Comparison of ENCODE assay signal across 8 cellular contexts in genomic region chr14:77097006-77097688, GRCh38. TPM values are rescaled to one million over a fixed set of nuclear protein-coding genes. Genes with fewer than 3 reads are reported as not detected.
DNase-seq lines count a peak whose midpoint lies in the region; ATAC-seq and TF ChIP-seq lines count a peak whose summit lies in the region.

No MANE protein-coding gene starts in this region.

- H3K9me2 ChIP-seq in GM23248 (ENCODE audit: insufficient read depth), result no peaks in the 10 kb centered on the region

- DNase-seq in BJ (ENCODE audit: low read depth) (no peak), GM23248 (no peak), SK-N-MC (ENCODE audit: low read depth, low spot score) (no peak), fibroblast of lung (ENCODE audit: low read depth in 2 of 2) (peak; percentile 24 to 68), trophoblast cell (peak in 1 of 2 donors; percentile 55), COLO829 (ENCODE audit: low spot score) (no peak), NCI-H1436 treated with DMSO at 0.1 percent for 48 hours (lab: John Stamatoyannopoulos, UW) (no peak)

- peak overlapping the region; percentile 55 for H4K12ac ChIP-seq in trophoblast cell (ENCODE audit: low read depth, low read length)

- H3K79me2 ChIP-seq in GM23248 (ENCODE audit: insufficient read depth) (peaks cover 24% of the 10 kb centered on the region), fibroblast of lung (ENCODE audit: control insufficient read depth, insufficient read depth, low read length) (peaks cover 7% of the 10 kb centered on the region), trophoblast cell (ENCODE audit: control insufficient read depth, insufficient read depth, low read length, poor library complexity) (peaks cover 14% of the 10 kb centered on the region)

- peak overlapping the region; percentile 92 for H3K9ac ChIP-seq in GM23248
- peak overlapping the region; percentile 95 for H3K9ac ChIP-seq in SK-N-MC (ENCODE audit: insufficient read length)
- peak overlapping the region; percentile 93 for H3K9ac ChIP-seq in fibroblast of lung (ENCODE audit: insufficient read depth, low read length)
- H3K9ac ChIP-seq in trophoblast cell (ENCODE audit: low read length), result peak overlapping the region; percentile 73

- H3K14ac ChIP-seq in trophoblast cell (ENCODE audit: low read length), result peak overlapping the region; percentile 79

- H3K4ac ChIP-seq in trophoblast cell (ENCODE audit: low read depth, low read length), result peak overlapping the region; percentile 68

- CTCF ChIA-PET in BJ (lab: Yijun Ruan, JAX), result interaction anchor here (1.0 to 23.1 kb wide), 7 partner anchors 13 to 387 kb away, joined by 3 to 333 read pairs (median 14); no protein-coding TSS in a partner anchor

- 10 to 14% methylated on average over 19 of the region's 19 CpGs for WGBS in GM23248 (ENCODE audit: low coverage in 1 of 2, low lambda C conversion rate in 2 of 2, missing lambda C conversion rate in 2 of 2), 2 experiments
- no CpG with 5 or more reads among the region's 19 CpGs for WGBS in trophoblast cell (ENCODE audit: extremely low coverage, insufficient coverage, insufficient read length)

- in situ Hi-C loops in GM23248 (cut with MboI), result loop anchor here (25.0 kb wide), 1 partner anchor 385 kb away; no protein-coding TSS in a partner anchor

- peaks cover 16% of the 10 kb centered on the region for H3F3A ChIP-seq in GM23248 (ENCODE audit: insufficient read depth)

- POLR2A ChIA-PET in BJ (lab: Charles Lee), result interaction anchor here (0.8 kb wide), 1 partner anchor 17 kb away, joined by 3 read pairs; no protein-coding TSS in a partner anchor

- H4K20me1 ChIP-seq in GM23248 (ENCODE audit: insufficient read depth) (no peaks in the 10 kb centered on the region), fibroblast of lung (ENCODE audit: control insufficient read depth, extremely low read depth, insufficient read depth, low read length) (no peaks in the 10 kb centered on the region)

- peak overlapping the region; percentile 59 for H2AK5ac ChIP-seq in trophoblast cell (ENCODE audit: low read length)

- no peak overlapping the region for H3K23ac ChIP-seq in trophoblast cell (ENCODE audit: low read length)

- H3K4me2 ChIP-seq in GM23248 (ENCODE audit: unreplicated experiment), result peak overlapping the region; percentile 95
- peak overlapping the region; percentile 93 for H3K4me2 ChIP-seq in fibroblast of lung (ENCODE audit: extremely low read depth, insufficient read depth, low read length)
- peak overlapping the region; percentile 59 for H3K4me2 ChIP-seq in trophoblast cell (ENCODE audit: low read length)

- H3K4me3 ChIP-seq in BJ (ENCODE audit: low read depth, low read length) (peak overlapping the region; percentile 71), GM23248 (peak overlapping the region; percentile 83), SK-N-MC (peak overlapping the region; percentile 93), fibroblast of lung (replicated peaks in 1 of 4; ENCODE audit: control extremely low read depth in 1 of 4, insufficient read depth in 1 of 4, low read depth in 3 of 4, low read length in 4 of 4) (peak overlapping the region; percentile 68 to 79 (median 76)), trophoblast cell (ENCODE audit: low read depth, low read length) (peak overlapping the region; percentile 81)

- H3K36me3 ChIP-seq in BJ (ENCODE audit: control insufficient read depth, insufficient read depth, low read length), result no peaks in the 10 kb centered on the region
- no peaks in the 10 kb centered on the region for H3K36me3 ChIP-seq in GM23248 (ENCODE audit: low read depth)
- H3K36me3 ChIP-seq in SK-N-MC (ENCODE audit: insufficient read depth, low read length), result no peaks in the 10 kb centered on the region
- no peaks in the 10 kb centered on the region for H3K36me3 ChIP-seq in fibroblast of lung (ENCODE audit: control insufficient read depth, insufficient read depth, low read length)
- no peaks in the 10 kb centered on the region for H3K36me3 ChIP-seq in trophoblast cell (ENCODE audit: control insufficient read depth in 1 of 2, insufficient read depth in 2 of 2, low read length in 2 of 2)

- peak overlapping the region; percentile 72 for H4K8ac ChIP-seq in trophoblast cell (ENCODE audit: low read depth, low read length)

- peaks cover 18% of the 10 kb centered on the region for H3K4me1 ChIP-seq in GM23248 (ENCODE audit: insufficient read depth)
- H3K4me1 ChIP-seq in fibroblast of lung (ENCODE audit: control insufficient read depth, extremely low read depth, insufficient read depth, low read length), result peaks cover 13% of the 10 kb centered on the region
- H3K4me1 ChIP-seq in trophoblast cell (ENCODE audit: control insufficient read depth in 1 of 2, insufficient read depth in 2 of 2, low read length in 2 of 2), result peaks cover 4 to 9% of the 10 kb centered on the region in 2 experiments

- peak overlapping the region; percentile 85 for H2BK120ac ChIP-seq in trophoblast cell (ENCODE audit: insufficient read depth, low read length, poor library complexity)

- no peak for ATAC-seq in HG03521 (IDR thresholded peaks at IDR 0.05; ENCODE audit: unreplicated experiment)

- no peaks in the 10 kb centered on the region for H3K9me3 ChIP-seq in GM23248 (ENCODE audit: low read depth)
- H3K9me3 ChIP-seq in SK-N-MC (ENCODE audit: low read depth, low read length), result no peaks in the 10 kb centered on the region
- H3K9me3 ChIP-seq in fibroblast of lung (ENCODE audit: control insufficient read depth, insufficient read depth, low read depth, low read length), result no peaks in the 10 kb centered on the region
- no peaks in the 10 kb centered on the region for H3K9me3 ChIP-seq in trophoblast cell (ENCODE audit: insufficient read depth, low read depth, low read length)

- H2AFZ ChIP-seq in GM23248 (peak overlapping the region; percentile 77), fibroblast of lung (ENCODE audit: low read length) (peak overlapping the region; percentile 74), trophoblast cell (ENCODE audit: insufficient read depth, low read length, poor library complexity) (peak overlapping the region; percentile 76)

- H4K91ac ChIP-seq in trophoblast cell (ENCODE audit: low read depth, low read length), result peak overlapping the region; percentile 87

- TF ChIP-seq CTCF in BJ (IDR thresholded peaks at IDR 0.05; ENCODE audit: insufficient read depth, low read depth, low read length) (no peak), fibroblast of lung (conservative IDR thresholded peaks at IDR 0.05 in 1 of 2, IDR thresholded peaks at IDR 0.05 in 1 of 2; ENCODE audit: low read depth in 1 of 2, low read length in 2 of 2) (no peak)

- H3K27me3 ChIP-seq in BJ (ENCODE audit: control insufficient read depth, insufficient read depth, low read length), result no peaks in the 10 kb centered on the region
- H3K27me3 ChIP-seq in GM23248 (replicated peaks; ENCODE audit: insufficient read depth), result no peaks in the 10 kb centered on the region
- H3K27me3 ChIP-seq in fibroblast of lung (ENCODE audit: control insufficient read depth, insufficient read depth, low read length), result no peaks in the 10 kb centered on the region
- no peaks in the 10 kb centered on the region for H3K27me3 ChIP-seq in trophoblast cell (ENCODE audit: insufficient read depth, low read length)

- H3K79me1 ChIP-seq in trophoblast cell (ENCODE audit: low read length), result peaks cover 14% of the 10 kb centered on the region

- H2BK12ac ChIP-seq in trophoblast cell (ENCODE audit: low read length), result peak overlapping the region; percentile 55

- H3K18ac ChIP-seq in trophoblast cell (ENCODE audit: low read length), result peak overlapping the region; percentile 58

- H2BK5ac ChIP-seq in trophoblast cell (ENCODE audit: low read depth, low read length, poor library complexity), result peak overlapping the region; percentile 63

- H3K27ac ChIP-seq in GM23248 (peak overlapping the region; percentile 85), SK-N-MC (peak overlapping the region; percentile 67), fibroblast of lung (ENCODE audit: insufficient read depth, low read length) (peak overlapping the region; percentile 96), trophoblast cell (ENCODE audit: low read depth, low read length) (peak overlapping the region; percentile 80)

RNA-seq across cellular contexts. Expression of gene CIPC, which starts 0.9 kb away (rescaled TPM):
- 14.2 and 15.5 TPM in 2 replicates for polyA plus RNA-seq in BJ (2011; rRNA removed)
- polyA minus RNA-seq in BJ (2011; rRNA and poly(A)+ RNA removed), result 13.6 and 15.9 TPM in 2 replicates
- total RNA-seq in GM23248 (2014; rRNA removed; shearing (Covaris generic)), result 10.8 and 14.4 TPM in 2 replicates
- polyA plus RNA-seq in GM23248 (2016; fragmentation: Nextera tagmentation; extraction: Ambion mirVana), result 5.5 and 5.6 TPM in 2 replicates
- total RNA-seq in fibroblast of lung, result 10.8 and 12.1 TPM in 2 replicates
- polyA plus RNA-seq in fibroblast of lung, result 8.9 and 12.8 TPM in 2 replicates
- 4.8 and 7.4 TPM in 2 replicates for polyA plus RNA-seq in fibroblast of lung (2012)
- 9.5 and 11.5 TPM in 2 replicates for polyA minus RNA-seq in fibroblast of lung (ENCODE audit: low replicate concordance)
- polyA plus RNA-seq in trophoblast cell (2013), result 14.3 and 14.4 TPM in 2 replicates

RNA-seq across cellular contexts. Expression of gene ZDHHC22, which starts 44.4 kb away (rescaled TPM):
- polyA plus RNA-seq in BJ (2011; rRNA removed), result not detected in 2 replicates
- not detected in 2 replicates for polyA minus RNA-seq in BJ (2011; rRNA and poly(A)+ RNA removed)
- total RNA-seq in GM23248 (2014; rRNA removed; shearing (Covaris generic)), result not detected in 2 replicates
- not detected in 2 replicates for polyA plus RNA-seq in GM23248 (2016; fragmentation: Nextera tagmentation; extraction: Ambion mirVana)
- not detected in 2 replicates for total RNA-seq in fibroblast of lung
- not detected in 2 replicates for polyA plus RNA-seq in fibroblast of lung
- polyA plus RNA-seq in fibroblast of lung (2012), result not detected in 2 replicates
- polyA minus RNA-seq in fibroblast of lung (ENCODE audit: low replicate concordance), result not detected in 2 replicates
- 0.26 and 0.28 TPM in 2 replicates for polyA plus RNA-seq in trophoblast cell (2013)

Comparison
In these comparisons a context has a peak if more than half of its experiments do, and no peak if none do; other contexts are left out.
1. DNase-seq: peak in fibroblast of lung (2 of 2); none in BJ (single experiment), GM23248 (single experiment), SK-N-MC (single experiment), COLO829 (single experiment) and NCI-H1436 treated with DMSO at 0.1 percent for 48 hours (single experiment).
2. Peak in every context shown above with its lines, with median percentiles within 50 percentile points of each other: H3K4me3 ChIP-seq, H2AFZ ChIP-seq, H3K27ac ChIP-seq, H3K4me2 ChIP-seq and H3K9ac ChIP-seq.